Comparison of ENCODE assay signal across 9 cellular contexts in genomic region chr1:203274603-203275381, GRCh38. TPM values are rescaled to one million over a fixed set of nuclear protein-coding genes. Genes with fewer than 3 reads are reported as not detected.
DNase-seq lines count a peak whose midpoint lies in the region; ATAC-seq, FAIRE-seq and TF ChIP-seq lines count a peak whose summit lies in the region.
"Had no signal": no experiment of that assay in that cellular context is flagged by ENCODE, and none has a peak within 500 bp of the region (broad histone marks: within the 10 kb centered on the region; RNA-seq: fewer than 3 reads in every experiment).

No MANE protein-coding gene starts in this region.

- TF ChIP-seq POLR2A in stomach (IDR thresholded peaks at IDR 0.05) = no peak

- H3K4me1 ChIP-seq in stomach = peaks cover 44 to 78% (median 63%) of the 10 kb centered on the region in 4 donors

- no peaks in the 10 kb centered on the region for H3K36me3 ChIP-seq in stomach

- peak; percentile 26 for DNase-seq in NAMALWA (ENCODE audit: low spot score)
- peak; percentile 75 for DNase-seq in astrocyte of the hippocampus (ENCODE audit: low read depth, low spot score)
- peak; percentile 37 for DNase-seq in left lobe of liver (ENCODE audit: low spot score)
- no peak for DNase-seq in stomach
- DNase-seq in NCI-H2171 treated with DMSO at 0.1 percent for 48 hours (lab: John Stamatoyannopoulos, UW) = no peak
- no peak for DNase-seq in GM19239 (ENCODE audit: insufficient read length, low spot score)
- no peak for DNase-seq in NCI-H510A treated with DMSO at 0.1 percent for 48 hours (lab: John Stamatoyannopoulos, UW)
- DNase-seq: activated CD4-positive, alpha-beta T cell treated with anti-CD3 and anti-CD28 coated beads, Interleukin-2, amount 50 U/mL, for 1 hour had no signal

- TF ChIP-seq EP300 in stomach (IDR thresholded peaks at IDR 0.05) = peak; percentile 97

- ATAC-seq in left lobe of liver (no peak), HG03442 (IDR thresholded peaks at IDR 0.05; ENCODE audit: unreplicated experiment) (no peak)

- H3K27me3 ChIP-seq in stomach = no peaks in the 10 kb centered on the region

- TF ChIP-seq CTCF in stomach (IDR thresholded peaks at IDR 0.05) = no peak

- FAIRE-seq in GM19239 (lab: Jason Lieb, UNC) = no peak

- intact Hi-C loops in stomach (cut with DNase I; ENCODE audit: low total_unique reads) = no loop called here

- H3K4me3 ChIP-seq in stomach = no peak overlapping the region

- 44 to 64% (median 51%) methylated on average over 12 of the region's 12 CpGs for WGBS in stomach, 5 donors

- no peaks in the 10 kb centered on the region for H3K9me3 ChIP-seq in stomach

- peak overlapping the region; percentile 39 to 93 (median 87) for H3K27ac ChIP-seq in stomach

RNA-seq across cellular contexts. Expression of gene BTG2, which starts 30.5 kb away (rescaled TPM):
- total RNA-seq in left lobe of liver (2.8 TPM), stomach (100 to 1,000 TPM in 3 of 5 donors, 10 to 100 TPM in 2; 80.2 to 231 (median 113) TPM)
- polyA plus RNA-seq in stomach = 10 to 100 TPM; 46.4 to 78.9 (median 58.6) TPM

RNA-seq across cellular contexts. Expression of gene CHIT1, which starts 45.3 kb away (rescaled TPM):
- total RNA-seq in left lobe of liver (0.28 TPM), stomach (under 1 TPM in 1 of 5 donors, not detected in 4; 0.18 TPM)
- polyA plus RNA-seq in stomach = under 1 TPM in 1 of 3 donors, not detected in 2; 0.05 TPM

Comparison
In these comparisons a context has a peak if more than half of its experiments do, and no peak if none do; other contexts are left out.
1. DNase-seq: peak in NAMALWA (single experiment), astrocyte of the hippocampus (single experiment) and left lobe of liver (single experiment); none in stomach (single experiment), NCI-H2171 treated with DMSO at 0.1 percent for 48 hours (single experiment), GM19239 (single experiment) and NCI-H510A treated with DMSO at 0.1 percent for 48 hours (single experiment).
2. RNA of gene BTG2, which starts 30.5 kb away (total RNA-seq): 80.2 to 231 TPM in stomach; 2.8 TPM in left lobe of liver (single experiment); every median in the first group is over 10 times any median in the second.